ENCODE assay signal across 1 cellular context in genomic region chr10:119178371-119179119, GRCh38.
TF ChIP-seq lines count a peak whose summit lies in the region.

Gene PRDX3 (minus strand): TSS chr10:119178812. CDS start chr10:119178790, 22 bp downstream.

TF ChIP-seq in K562, 482 proteins besides CTCF, POLR2A, EP300 and RAD21 (continued from another document and continues in another):
- TF ChIP-seq SP1 (CRISPR knock-in tag; IDR thresholded peaks at IDR 0.05) (peak; percentile 57; the same call in 1 of the 2 replicates), GABPB1 (CRISPR knock-in tag; IDR thresholded peaks at IDR 0.05) (peak; percentile 62; the same call in 1 of the 2 replicates), KAT7 (CRISPR knock-in tag; IDR thresholded peaks at IDR 0.05; ENCODE audit: borderline replicate concordance) (0 out of 2 replicates have a peak, but pooled peaks have one; percentile 23), LCOR (CRISPR knock-in tag; IDR thresholded peaks at IDR 0.05) (peak; percentile 34; the same call in 1 of the 2 replicates), MAFF (IDR thresholded peaks at IDR 0.05; ENCODE audit: low read length) (no peak), ZNF445 (CRISPR knock-in tag; IDR thresholded peaks at IDR 0.05; ENCODE audit: low read depth) (no peak), ETV1 (tag; conservative IDR thresholded peaks at IDR 0.05; ENCODE audit: low read depth) (0 out of 2 replicates have a peak, but pooled peaks have one; percentile 23), COPS2 (conservative IDR thresholded peaks at IDR 0.05) (no peak), HNRNPUL1 (IDR thresholded peaks at IDR 0.05; ENCODE audit: low read length) (no peak), PPARD (CRISPR knock-in tag; IDR thresholded peaks at IDR 0.05) (no peak), ZSCAN32 (CRISPR knock-in tag; IDR thresholded peaks at IDR 0.05) (no peak), NFIX (CRISPR knock-in tag; IDR thresholded peaks at IDR 0.05; ENCODE audit: low read depth) (no peak), RBBP5 (IDR thresholded peaks at IDR 0.05; ENCODE audit: borderline replicate concordance, insufficient read depth, low read length, poor library complexity, severe bottlenecking) (peak; percentile 81), ESRRA (IDR thresholded peaks at IDR 0.05; ENCODE audit: borderline replicate concordance, low read depth) (0 out of 2 replicates have a peak, but pooled peaks have one; percentile 10), GABPA (tag; conservative IDR thresholded peaks at IDR 0.05; ENCODE audit: low read depth) (peak; percentile 56), PCBP1 (IDR thresholded peaks at IDR 0.05; ENCODE audit: low read depth, low read length, poor library complexity, severe bottlenecking) (no peak), CBX3 (IDR thresholded peaks at IDR 0.05; ENCODE audit: borderline replicate concordance in 1 of 2, low read length in 2 of 2) (no peak), SNIP1 (IDR thresholded peaks at IDR 0.05; ENCODE audit: low read depth) (no peak), LARP7 (IDR thresholded peaks at IDR 0.05) (no peak), ZNF507 (tag; conservative IDR thresholded peaks at IDR 0.05) (no peak), RBFOX2 (IDR thresholded peaks at IDR 0.05; ENCODE audit: low read depth, low read length) (peak; percentile 94), NFXL1 (CRISPR knock-in tag; IDR thresholded peaks at IDR 0.05) (no peak), SMARCC2 (IDR thresholded peaks at IDR 0.05; ENCODE audit: low read depth) (no peak), SLC30A9 (CRISPR knock-in tag; IDR thresholded peaks at IDR 0.05) (no peak), MTA3 (IDR thresholded peaks at IDR 0.05; ENCODE audit: borderline replicate concordance) (no peak), OTX1 (CRISPR knock-in tag; IDR thresholded peaks at IDR 0.05) (no peak), SMAD4 (CRISPR knock-in tag; conservative IDR thresholded peaks at IDR 0.05) (no peak), RHOXF2B (CRISPR knock-in tag; conservative IDR thresholded peaks at IDR 0.05) (no peak), CEBPG (CRISPR knock-in tag; IDR thresholded peaks at IDR 0.05) (no peak), CEBPG (tag; conservative IDR thresholded peaks at IDR 0.05 in 1 of 2, IDR thresholded peaks at IDR 0.05 in 1 of 2) (no peak), ZNF75A (CRISPR knock-in tag; IDR thresholded peaks at IDR 0.05) (no peak), GTF2E2 (tag; IDR thresholded peaks at IDR 0.05) (peak; percentile 84; the same call in 1 of the 2 replicates), ZNF263 (CRISPR knock-in tag; IDR thresholded peaks at IDR 0.05; ENCODE audit: borderline replicate concordance) (no peak), THAP7 (CRISPR knock-in tag; IDR thresholded peaks at IDR 0.05) (peak; percentile 84; the same call in 1 of the 2 replicates), CBFB (CRISPR knock-in tag; IDR thresholded peaks at IDR 0.05) (0 out of 2 replicates have a peak, but pooled peaks have one; percentile 28), MXI1 (IDR thresholded peaks at IDR 0.05; ENCODE audit: low read depth, low read length) (peak; percentile 72), BMI1 (IDR thresholded peaks at IDR 0.05; ENCODE audit: low read length) (no peak), E2F3 (CRISPR knock-in tag; IDR thresholded peaks at IDR 0.05) (no peak), NONO (IDR thresholded peaks at IDR 0.05; ENCODE audit: low read depth in 2 of 2, low read length in 1 of 2) (no peak), TCFL5 (CRISPR knock-in tag; conservative IDR thresholded peaks at IDR 0.05) (no peak), SUPT5H (IDR thresholded peaks at IDR 0.05) (peak; percentile 96), TAF7 (tag; IDR thresholded peaks at IDR 0.05) (peak; percentile 87), ATF7 (IDR thresholded peaks at IDR 0.05) (peak; percentile 42; the same call in 1 of the 2 replicates), C11orf30 (IDR thresholded peaks at IDR 0.05; ENCODE audit: low read depth) (peak; percentile 50), PRPF4 (IDR thresholded peaks at IDR 0.05; ENCODE audit: insufficient read depth, low read depth, low read length, poor library complexity, severe bottlenecking) (no peak), USF2 (CRISPR knock-in tag; IDR thresholded peaks at IDR 0.05) (peak; percentile 24; the same call in 1 of the 2 replicates), NRF1 (conservative IDR thresholded peaks at IDR 0.05 in 1 of 2, IDR thresholded peaks at IDR 0.05 in 1 of 2) (peak; percentile 92 to 94), KAT8 (IDR thresholded peaks at IDR 0.05; ENCODE audit: low read depth) (no peak), DPF2 (IDR thresholded peaks at IDR 0.05) (no peak), SRF (CRISPR knock-in tag; IDR thresholded peaks at IDR 0.05) (peak in 1 of 2 experiments; percentile 74; a peak in 2 of 4 replicates), CHD1 (IDR thresholded peaks at IDR 0.05; ENCODE audit: low read length) (no peak)
- TF ChIP-seq, protein P1, sequence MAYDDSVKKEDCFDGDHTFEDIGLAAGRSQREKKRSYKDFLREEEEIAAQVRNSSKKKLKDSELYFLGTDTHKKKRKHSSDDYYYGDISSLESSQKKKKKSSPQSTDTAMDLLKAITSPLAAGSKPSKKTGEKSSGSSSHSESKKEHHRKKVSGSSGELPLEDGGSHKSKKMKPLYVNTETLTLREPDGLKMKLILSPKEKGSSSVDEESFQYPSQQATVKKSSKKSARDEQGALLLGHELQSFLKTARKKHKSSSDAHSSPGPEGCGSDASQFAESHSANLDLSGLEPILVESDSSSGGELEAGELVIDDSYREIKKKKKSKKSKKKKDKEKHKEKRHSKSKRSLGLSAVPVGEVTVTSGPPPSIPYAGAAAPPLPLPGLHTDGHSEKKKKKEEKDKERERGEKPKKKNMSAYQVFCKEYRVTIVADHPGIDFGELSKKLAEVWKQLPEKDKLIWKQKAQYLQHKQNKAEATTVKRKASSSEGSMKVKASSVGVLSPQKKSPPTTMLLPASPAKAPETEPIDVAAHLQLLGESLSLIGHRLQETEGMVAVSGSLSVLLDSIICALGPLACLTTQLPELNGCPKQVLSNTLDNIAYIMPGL (CRISPR knock-in tag; IDR thresholded peaks at IDR 0.05), result no peak
- TF ChIP-seq, protein P2, sequence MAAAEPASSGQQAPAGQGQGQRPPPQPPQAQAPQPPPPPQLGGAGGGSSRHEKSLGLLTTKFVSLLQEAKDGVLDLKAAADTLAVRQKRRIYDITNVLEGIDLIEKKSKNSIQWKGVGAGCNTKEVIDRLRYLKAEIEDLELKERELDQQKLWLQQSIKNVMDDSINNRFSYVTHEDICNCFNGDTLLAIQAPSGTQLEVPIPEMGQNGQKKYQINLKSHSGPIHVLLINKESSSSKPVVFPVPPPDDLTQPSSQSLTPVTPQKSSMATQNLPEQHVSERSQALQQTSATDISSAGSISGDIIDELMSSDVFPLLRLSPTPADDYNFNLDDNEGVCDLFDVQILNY (CRISPR knock-in tag; IDR thresholded peaks at IDR 0.05), result no peak
- TF ChIP-seq, protein P3, sequence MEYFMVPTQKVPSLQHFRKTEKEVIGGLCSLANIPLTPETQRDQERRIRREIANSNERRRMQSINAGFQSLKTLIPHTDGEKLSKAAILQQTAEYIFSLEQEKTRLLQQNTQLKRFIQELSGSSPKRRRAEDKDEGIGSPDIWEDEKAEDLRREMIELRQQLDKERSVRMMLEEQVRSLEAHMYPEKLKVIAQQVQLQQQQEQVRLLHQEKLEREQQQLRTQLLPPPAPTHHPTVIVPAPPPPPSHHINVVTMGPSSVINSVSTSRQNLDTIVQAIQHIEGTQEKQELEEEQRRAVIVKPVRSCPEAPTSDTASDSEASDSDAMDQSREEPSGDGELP (CRISPR knock-in tag; IDR thresholded peaks at IDR 0.05; ENCODE audit: borderline replicate concordance), result peak; percentile 40; the same call in 1 of the 2 replicates
- TF ChIP-seq, protein P4, sequence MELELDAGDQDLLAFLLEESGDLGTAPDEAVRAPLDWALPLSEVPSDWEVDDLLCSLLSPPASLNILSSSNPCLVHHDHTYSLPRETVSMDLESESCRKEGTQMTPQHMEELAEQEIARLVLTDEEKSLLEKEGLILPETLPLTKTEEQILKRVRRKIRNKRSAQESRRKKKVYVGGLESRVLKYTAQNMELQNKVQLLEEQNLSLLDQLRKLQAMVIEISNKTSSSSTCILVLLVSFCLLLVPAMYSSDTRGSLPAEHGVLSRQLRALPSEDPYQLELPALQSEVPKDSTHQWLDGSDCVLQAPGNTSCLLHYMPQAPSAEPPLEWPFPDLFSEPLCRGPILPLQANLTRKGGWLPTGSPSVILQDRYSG (tag; conservative IDR thresholded peaks at IDR 0.05; ENCODE audit: low read depth), result no peak
- TF ChIP-seq, protein P5, sequence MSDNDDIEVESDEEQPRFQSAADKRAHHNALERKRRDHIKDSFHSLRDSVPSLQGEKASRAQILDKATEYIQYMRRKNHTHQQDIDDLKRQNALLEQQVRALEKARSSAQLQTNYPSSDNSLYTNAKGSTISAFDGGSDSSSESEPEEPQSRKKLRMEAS (CRISPR knock-in tag; IDR thresholded peaks at IDR 0.05), result peak; percentile 10; the same call in 1 of the 2 replicates
- TF ChIP-seq, protein P6, sequence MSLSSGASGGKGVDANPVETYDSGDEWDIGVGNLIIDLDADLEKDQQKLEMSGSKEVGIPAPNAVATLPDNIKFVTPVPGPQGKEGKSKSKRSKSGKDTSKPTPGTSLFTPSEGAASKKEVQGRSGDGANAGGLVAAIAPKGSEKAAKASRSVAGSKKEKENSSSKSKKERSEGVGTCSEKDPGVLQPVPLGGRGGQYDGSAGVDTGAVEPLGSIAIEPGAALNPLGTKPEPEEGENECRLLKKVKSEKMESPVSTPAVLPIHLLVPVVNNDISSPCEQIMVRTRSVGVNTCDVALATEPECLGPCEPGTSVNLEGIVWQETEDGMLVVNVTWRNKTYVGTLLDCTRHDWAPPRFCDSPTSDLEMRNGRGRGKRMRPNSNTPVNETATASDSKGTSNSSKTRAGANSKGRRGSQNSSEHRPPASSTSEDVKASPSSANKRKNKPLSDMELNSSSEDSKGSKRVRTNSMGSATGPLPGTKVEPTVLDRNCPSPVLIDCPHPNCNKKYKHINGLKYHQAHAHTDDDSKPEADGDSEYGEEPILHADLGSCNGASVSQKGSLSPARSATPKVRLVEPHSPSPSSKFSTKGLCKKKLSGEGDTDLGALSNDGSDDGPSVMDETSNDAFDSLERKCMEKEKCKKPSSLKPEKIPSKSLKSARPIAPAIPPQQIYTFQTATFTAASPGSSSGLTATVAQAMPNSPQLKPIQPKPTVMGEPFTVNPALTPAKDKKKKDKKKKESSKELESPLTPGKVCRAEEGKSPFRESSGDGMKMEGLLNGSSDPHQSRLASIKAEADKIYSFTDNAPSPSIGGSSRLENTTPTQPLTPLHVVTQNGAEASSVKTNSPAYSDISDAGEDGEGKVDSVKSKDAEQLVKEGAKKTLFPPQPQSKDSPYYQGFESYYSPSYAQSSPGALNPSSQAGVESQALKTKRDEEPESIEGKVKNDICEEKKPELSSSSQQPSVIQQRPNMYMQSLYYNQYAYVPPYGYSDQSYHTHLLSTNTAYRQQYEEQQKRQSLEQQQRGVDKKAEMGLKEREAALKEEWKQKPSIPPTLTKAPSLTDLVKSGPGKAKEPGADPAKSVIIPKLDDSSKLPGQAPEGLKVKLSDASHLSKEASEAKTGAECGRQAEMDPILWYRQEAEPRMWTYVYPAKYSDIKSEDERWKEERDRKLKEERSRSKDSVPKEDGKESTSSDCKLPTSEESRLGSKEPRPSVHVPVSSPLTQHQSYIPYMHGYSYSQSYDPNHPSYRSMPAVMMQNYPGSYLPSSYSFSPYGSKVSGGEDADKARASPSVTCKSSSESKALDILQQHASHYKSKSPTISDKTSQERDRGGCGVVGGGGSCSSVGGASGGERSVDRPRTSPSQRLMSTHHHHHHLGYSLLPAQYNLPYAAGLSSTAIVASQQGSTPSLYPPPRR (CRISPR knock-in tag; IDR thresholded peaks at IDR 0.05; ENCODE audit: borderline replicate concordance), result no peak
